ENCODE assay signal across 9 cellular contexts in genomic region chr1:112808861-112809684, GRCh38.
DNase-seq lines count a peak whose midpoint lies in the region; ATAC-seq and TF ChIP-seq lines count a peak whose summit lies in the region.
"Had no signal": no experiment of that assay in that cellular context is flagged by ENCODE, and none has a peak within 500 bp of the region (broad histone marks: within the 10 kb centered on the region; RNA-seq: fewer than 3 reads in every experiment).

No MANE protein-coding gene starts in this region.

- peak overlapping the region; percentile 76 for H2AFZ ChIP-seq in IMR-90 (replicated peaks; ENCODE audit: low read length, poor library complexity)
- peak overlapping the region; percentile 75 for H2AFZ ChIP-seq in osteoblast (ENCODE audit: low read length)

- H2BK120ac ChIP-seq in IMR-90 (ENCODE audit: low read depth, low read length): no peak overlapping the region

- no peak overlapping the region for H3K9ac ChIP-seq in IMR-90 (ENCODE audit: low read depth, low read length)
- H3K9ac ChIP-seq: BLaER1 treated with 17β-estradiol and CSF1 and Interleukin-3, amounts not matched to agents 10 nM and 100 nM had no signal

- H3K79me2 ChIP-seq in osteoblast (ENCODE audit: insufficient read depth, low read length): no peaks in the 10 kb centered on the region

- no peaks in the 10 kb centered on the region for H3K9me1 ChIP-seq in IMR-90 (ENCODE audit: insufficient read depth, low read length)

- no peak overlapping the region for H2AK9ac ChIP-seq in IMR-90 (replicated peaks; ENCODE audit: low read depth, low read length, poor library complexity)

- no peaks in the 10 kb centered on the region for H3K36me3 ChIP-seq in IMR-90 (ENCODE audit: control insufficient read depth, insufficient read depth, low read length)
- H3K36me3 ChIP-seq in osteoblast (ENCODE audit: insufficient read depth, low read length): no peaks in the 10 kb centered on the region
- no peaks in the 10 kb centered on the region for H3K36me3 ChIP-seq in thoracic aorta
- H3K36me3 ChIP-seq: BLaER1 treated with 17β-estradiol and CSF1 and Interleukin-3, amounts not matched to agents 10 nM and 100 nM had no signal

- H3K27ac ChIP-seq in IMR-90 (ENCODE audit: insufficient read depth, low read length): no peak overlapping the region
- no peak overlapping the region for H3K27ac ChIP-seq in RWPE1
- H3K27ac ChIP-seq in osteoblast (ENCODE audit: low read depth, low read length): no peak overlapping the region
- no peak overlapping the region for H3K27ac ChIP-seq in thoracic aorta
- H3K27ac ChIP-seq: BLaER1 treated with 17β-estradiol and CSF1 and Interleukin-3, amounts not matched to agents 10 nM and 100 nM had no signal

- peaks cover 9% of the 10 kb centered on the region for H3K27me3 ChIP-seq in IMR-90 (ENCODE audit: control insufficient read depth, insufficient read depth, low read length)
- no peaks in the 10 kb centered on the region for H3K27me3 ChIP-seq in osteoblast (ENCODE audit: insufficient read depth, low read length)
- H3K27me3 ChIP-seq in thoracic aorta (replicated peaks; ENCODE audit: insufficient read depth): no peaks in the 10 kb centered on the region
- H3K27me3 ChIP-seq: BLaER1 treated with 17β-estradiol and CSF1 and Interleukin-3, amounts not matched to agents 10 nM and 100 nM had no signal

- in situ Hi-C loops in IMR-90 (cut with MboI; ENCODE audit: low sequenced_read_pairs): loop anchor here (5.0 kb wide), 2 partner anchors 92 to 233 kb away; partner anchors contain the start of gene PPM1J

- dilution Hi-C loops in IMR-90 (cut with HindIII; ENCODE audit: low sequenced_read_pairs, unreplicated experiment): no loop called here

- POLR2A ChIA-PET in IMR-90 (lab: Charles Lee; ENCODE audit: unreplicated experiment) (no interaction called here), RWPE1 (lab: Yijun Ruan, JAX; ENCODE audit: low non-redundant PET) (no interaction called here)

- H3K9me3 ChIP-seq in IMR-90 (ENCODE audit: control insufficient read depth, insufficient read depth, low read length) (no peaks in the 10 kb centered on the region), osteoblast (ENCODE audit: low read depth, low read length) (no peaks in the 10 kb centered on the region), thoracic aorta (no peaks in the 10 kb centered on the region)
- H3K9me3 ChIP-seq: BLaER1 treated with 17β-estradiol and CSF1 and Interleukin-3, amounts not matched to agents 10 nM and 100 nM had no signal

- H3K23ac ChIP-seq in IMR-90 (ENCODE audit: low read depth, low read length): no peak overlapping the region

- no TSS peak for BruUV-seq in IMR-90 (replicated peaks; lab: Mats Ljungman, UMichigan)

- no peaks in the 10 kb centered on the region for H3K79me1 ChIP-seq in IMR-90 (ENCODE audit: low read depth in 1 of 2, low read length in 2 of 2)

- H4K91ac ChIP-seq in IMR-90 (ENCODE audit: insufficient read depth, low read depth, low read length): no peak overlapping the region

- no peak overlapping the region for H2BK5ac ChIP-seq in IMR-90 (ENCODE audit: low read depth, low read length, poor library complexity, severe bottlenecking)

- CTCF ChIA-PET in IMR-90 (lab: Yijun Ruan, JAX): interaction anchor here (0.7 to 1.6 kb wide), 6 partner anchors 10 to 234 kb away, joined by 3 to 7 read pairs (median 3); no protein-coding TSS in a partner anchor
- CTCF ChIA-PET in RWPE1 (lab: Yijun Ruan, JAX): interaction anchor here (0.6 to 13.4 kb wide), 6 partner anchors 23 to 868 kb away, joined by 3 to 282 read pairs (median 4); partner anchors contain the start of genes PPM1J and SLC16A1

- H2AK5ac ChIP-seq in IMR-90 (ENCODE audit: low read depth, low read length): no peak overlapping the region

- ATAC-seq in IMR-90 (ENCODE audit: low read depth) (peak; percentile 98), thoracic aorta (ENCODE audit: insufficient number of reproducible peaks, low FRiP score, low read depth) (no peak)

- no peak overlapping the region for H3K14ac ChIP-seq in IMR-90 (replicated peaks; ENCODE audit: low read depth, low read length)

- TF ChIP-seq POLR2A in IMR-90 (IDR thresholded peaks at IDR 0.05; ENCODE audit: low read depth, low read length): no peak

- no peak overlapping the region for H4K8ac ChIP-seq in IMR-90 (ENCODE audit: low read depth in 2 of 2, low read length in 2 of 2)

- H4K20me1 ChIP-seq in IMR-90 (ENCODE audit: insufficient read depth, low read length): no peaks in the 10 kb centered on the region
- no peaks in the 10 kb centered on the region for H4K20me1 ChIP-seq in osteoblast (ENCODE audit: insufficient read depth, low read length)
- H4K20me1 ChIP-seq: BLaER1 treated with 17β-estradiol and CSF1 and Interleukin-3, amounts not matched to agents 10 nM and 100 nM had no signal

- TF ChIP-seq RAD21 in IMR-90 (IDR thresholded peaks at IDR 0.05; ENCODE audit: low read length): peak; percentile 89

- intact Hi-C loops in IMR-90 (cut with micrococcal nuclease): loop anchor here (1.0 to 2.0 kb wide), 4 partner anchors 72 to 264 kb away; partner anchors contain the start of genes LRIG2 and SLC16A1

- WGBS in IMR-90 (ENCODE audit: extremely low coverage in 2 of 2, insufficient read length in 1 of 2), 2 experiments: 0% methylated on average over 2 of the region's 8 CpGs; no CpG with 5 or more reads in 1 of the 2 experiments

- no peak overlapping the region for H3K4me3 ChIP-seq in IMR-90 (ENCODE audit: insufficient read depth, low read depth, low read length)
- H3K4me3 ChIP-seq in osteoblast (ENCODE audit: insufficient read depth, low read length): no peak overlapping the region
- H3K4me3 ChIP-seq in thoracic aorta: no peak overlapping the region
- H3K4me3 ChIP-seq: BLaER1 treated with 17β-estradiol and CSF1 and Interleukin-3, amounts not matched to agents 10 nM and 100 nM had no signal

- no peak overlapping the region for H2BK20ac ChIP-seq in IMR-90 (ENCODE audit: low read depth, low read length)

- no peak overlapping the region for H3K4ac ChIP-seq in IMR-90 (ENCODE audit: low read depth, low read length)

- TF ChIP-seq CTCF in IMR-90 (conservative IDR thresholded peaks at IDR 0.05; ENCODE audit: low read depth, low read length) (peak; percentile 87), RWPE1 (conservative IDR thresholded peaks at IDR 0.05; ENCODE audit: low read depth) (peak; percentile 89), osteoblast (IDR thresholded peaks at IDR 0.05; ENCODE audit: extremely low read depth, low read depth, low read length) (peak; percentile 94), thoracic aorta (IDR thresholded peaks at IDR 0.05) (peak; percentile 67)

- H3K4me2 ChIP-seq in IMR-90 (ENCODE audit: low read depth, low read length) (no peak overlapping the region), osteoblast (ENCODE audit: insufficient read depth, low read length) (no peak overlapping the region)
- H3K4me2 ChIP-seq: BLaER1 treated with 17β-estradiol and CSF1 and Interleukin-3, amounts not matched to agents 10 nM and 100 nM had no signal

- no peaks in the 10 kb centered on the region for H3K4me1 ChIP-seq in IMR-90 (ENCODE audit: control insufficient read depth, insufficient read depth, low read length)
- H3K4me1 ChIP-seq in osteoblast (ENCODE audit: insufficient read depth, low read length): no peaks in the 10 kb centered on the region
- H3K4me1 ChIP-seq in thoracic aorta (ENCODE audit: control insufficient read depth in 1 of 2, low read depth in 2 of 2): no peaks in the 10 kb centered on the region

- H3K18ac ChIP-seq in IMR-90 (ENCODE audit: low read depth, low read length): no peak overlapping the region

- no peak overlapping the region for H4K5ac ChIP-seq in IMR-90 (ENCODE audit: low read depth, low read length)

- DNase-seq in NCI-H1436 (lab: John Stamatoyannopoulos, UW): peak; percentile 33
- no peak for DNase-seq in NCI-H1436 treated with DMSO at 0.1 percent for 48 hours (lab: John Stamatoyannopoulos, UW)
- DNase-seq in IMR-90: peak; percentile 57
- peak; percentile 86 for DNase-seq in RWPE1 (ENCODE audit: low spot score)
- peak; percentile 43 for DNase-seq in activated T-helper 9 cell treated with anti-CD3 and anti-CD28 coated beads, Interleukin-2, amount 50 U/mL, for 16 hours (ENCODE audit: low read depth)
- peak; percentile 64 for DNase-seq in foreskin melanocyte
- peak; percentile 93 for DNase-seq in osteoblast (ENCODE audit: insufficient read length, low spot score, missing footprints)
- DNase-seq in thoracic aorta (ENCODE audit: low spot score): no peak

- H3K56ac ChIP-seq in IMR-90 (ENCODE audit: extremely low read depth, insufficient read depth, low read length): no peak overlapping the region

- no peak overlapping the region for H2BK15ac ChIP-seq in IMR-90 (ENCODE audit: low read depth, low read length)

TF ChIP-seq in IMR-90, 13 proteins besides CTCF, POLR2A, EP300 and RAD21:
- TF ChIP-seq MAZ (IDR thresholded peaks at IDR 0.05; ENCODE audit: borderline replicate concordance, low read depth, low read length) (peak; percentile 36; the same call in 1 of the 2 replicates), SMC3 (IDR thresholded peaks at IDR 0.05; ENCODE audit: low read depth, low read length) (peak; percentile 81), FOS (IDR thresholded peaks at IDR 0.05; ENCODE audit: low read depth, low read length) (no peak)

Comparison
In these comparisons a context has a peak if more than half of its experiments do, and no peak if none do; other contexts are left out.
1. DNase-seq: peak in NCI-H1436 (single experiment), IMR-90 (single experiment), RWPE1 (single experiment), activated T-helper 9 cell treated with anti-CD3 and anti-CD28 coated beads, Interleukin-2, amount 50 U/mL, for 16 hours (single experiment), foreskin melanocyte (single experiment) and osteoblast (single experiment); none in NCI-H1436 treated with DMSO at 0.1 percent for 48 hours (single experiment) and thoracic aorta (single experiment).
2. Peak in every context shown above with its lines, with median percentiles within 50 percentile points of each other: CTCF ChIP-seq.